ENCODE assay signal across 20 cellular contexts in the genomic region with DNA sequence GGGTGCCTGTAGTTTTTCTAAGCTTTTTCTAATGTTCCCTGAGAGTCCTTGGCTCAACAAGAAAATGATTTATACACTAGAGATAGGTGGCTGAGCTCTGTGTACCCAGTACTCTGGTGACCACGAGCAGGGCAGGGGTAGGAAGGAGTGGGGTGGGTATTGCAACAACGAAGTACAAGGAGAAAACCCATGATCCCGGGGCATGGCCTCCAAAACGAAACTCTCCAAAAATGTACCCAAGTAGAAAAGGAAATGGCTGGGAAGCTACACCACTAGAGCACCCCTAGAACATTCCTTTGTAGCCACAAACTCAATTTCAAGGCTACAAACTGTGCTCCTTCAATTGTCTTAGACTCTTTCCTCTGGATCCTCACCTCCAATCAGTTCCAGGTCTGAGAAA.
"Had no signal": no experiment of that assay in that cellular context is flagged by ENCODE, and none has a peak within 500 bp of the region (broad histone marks: within the 10 kb centered on the region; RNA-seq: fewer than 3 reads in every experiment).

No MANE protein-coding gene starts in this region.

- DNase-seq: activated CD4-positive, alpha-beta T cell treated with anti-CD3 and anti-CD28 coated beads for 1 hour; activated gamma-delta T cell; amniotic stem cell; body of pancreas; caudate nucleus; colonic mucosa; endodermal cell; foreskin melanocyte; hypothalamus; lower lobe of right lung; nephron progenitor cell; stimulated activated CD4-positive, alpha-beta T cell treated with anti-CD3 and anti-CD28 coated beads, Interleukin-15, amount 100 ng/mL, for 24 hours; stimulated activated CD4-positive, alpha-beta T cell treated with anti-CD3 and anti-CD28 coated beads, Interleukin-2, amount 100 ng/mL, for 48 hours; stimulated activated naive CD8-positive, alpha-beta T cell treated with anti-CD3 and anti-CD28 coated beads, Interleukin-15, amount 100 ng/mL, for 72 hours; WERI-Rb-1 had no signal

- H3K9me3 ChIP-seq: body of pancreas, colonic mucosa, lower lobe of right lung, prostate gland, right atrium auricular region had no signal

- H3K27ac ChIP-seq: body of pancreas, colonic mucosa, epithelial cell of prostate, lower lobe of right lung, prostate gland, WERI-Rb-1 had no signal

- H3K27me3 ChIP-seq: body of pancreas, colonic mucosa, right atrium auricular region had no signal

- ATAC-seq: activated naive CD4-positive, alpha-beta T cell treated with anti-CD3 and anti-CD28 coated beads, Interleukin-2, amount 50 U/mL, for 72 hours; body of pancreas; lower lobe of right lung; stimulated activated naive CD8-positive, alpha-beta T cell treated with anti-CD3 and anti-CD28 coated beads, Interleukin-15, amount 100 ng/mL, for 72 hours had no signal

- H3K4me1 ChIP-seq: body of pancreas, colonic mucosa, prostate gland, right atrium auricular region had no signal

- H3K4me3 ChIP-seq: body of pancreas, colonic mucosa, lower lobe of right lung, prostate gland, right atrium auricular region, skin epidermis had no signal

- H3K36me3 ChIP-seq: colonic mucosa, prostate gland, WERI-Rb-1 had no signal
